16 cellular contexts compared by ENCODE assay signal in the genomic region with DNA sequence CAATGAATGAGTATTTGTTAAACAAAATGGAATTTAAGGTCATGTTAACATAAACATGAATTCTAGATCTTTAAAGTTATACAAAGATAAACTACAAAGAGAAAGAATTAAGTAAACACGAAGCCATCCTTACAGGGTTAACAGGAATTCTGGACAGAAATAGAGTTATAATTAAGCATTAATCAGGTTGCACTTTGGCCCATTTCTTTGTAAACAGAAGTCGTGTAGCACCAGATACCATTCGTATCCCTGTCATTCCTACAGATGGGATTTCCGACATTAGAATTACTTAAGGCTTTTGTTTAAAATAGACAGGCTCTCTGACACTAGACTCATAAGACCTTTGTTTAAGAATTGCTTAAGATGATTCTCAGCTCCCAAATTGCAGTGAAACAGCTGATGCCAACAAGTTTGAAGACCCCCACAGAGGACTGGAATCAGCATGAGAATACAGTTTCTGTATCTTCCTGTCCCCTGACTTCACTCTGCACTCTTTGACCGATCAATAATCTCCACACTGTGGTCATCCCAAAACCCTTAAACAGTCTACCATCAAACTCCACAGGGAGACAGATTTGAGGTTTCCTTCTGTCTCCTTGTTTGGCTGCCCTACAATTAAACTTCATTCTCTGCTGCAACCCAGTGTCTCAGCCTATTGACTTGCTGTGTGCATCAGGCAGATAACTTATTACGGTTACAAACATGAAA. TPM values are rescaled to one million over a fixed set of nuclear protein-coding genes. Genes with fewer than 3 reads are reported as not detected.
A peak's percentile ranks its signal among the peaks of the same experiment; 100 is the strongest.
DNase-seq lines count a peak whose midpoint lies in the region; ATAC-seq, FAIRE-seq and TF ChIP-seq lines count a peak whose summit lies in the region.
"Had no signal": no experiment of that assay in that cellular context is flagged by ENCODE, and none has a peak within 500 bp of the region (broad histone marks: within the 10 kb centered on the region; RNA-seq: fewer than 3 reads in every experiment).

No MANE protein-coding gene starts in this region.

- DNase-seq in IMR-90 (no peak), hepatocyte (ENCODE audit: low spot score) (no peak), HepG2 (ENCODE audit: low spot score) (no peak), small intestine (peak; percentile 51), Right ventricle myocardium superior (no peak), posterior vena cava (ENCODE audit: low spot score) (no peak)
- DNase-seq: ACHN; CD4-positive, CD25-positive, alpha-beta regulatory T cell; DMS53; GF-D8; HCEC 1CT; HFFc6 had no signal

- peaks cover 2% of the 10 kb centered on the region; the same call in 1 of the 2 replicates for H3K9me3 ChIP-seq in IMR-90 (ENCODE audit: control insufficient read depth, insufficient read depth, low read length)
- no peaks in the 10 kb centered on the region for H3K9me3 ChIP-seq in hepatocyte (ENCODE audit: low read depth)
- no peaks in the 10 kb centered on the region for H3K9me3 ChIP-seq in HepG2 (ENCODE audit: low read length)
- H3K9me3 ChIP-seq in small intestine (ENCODE audit: control insufficient read depth, low read depth): no peaks in the 10 kb centered on the region
- H3K9me3 ChIP-seq: BLaER1 treated with 17β-estradiol and CSF1 and Interleukin-3, amounts not matched to agents 10 nM and 100 nM had no signal

- H3K27me3 ChIP-seq in IMR-90 (ENCODE audit: control insufficient read depth, insufficient read depth, low read length): peaks cover 25% of the 10 kb centered on the region
- no peaks in the 10 kb centered on the region for H3K27me3 ChIP-seq in hepatocyte
- peaks cover 0 to 2% of the 10 kb centered on the region in 2 experiments; a peak in 1 of 5 replicates for H3K27me3 ChIP-seq in HepG2 (ENCODE audit: control insufficient read depth in 1 of 2, insufficient read depth in 2 of 2, low read length in 2 of 2)
- H3K27me3 ChIP-seq in small intestine (ENCODE audit: control insufficient read depth in 2 of 2, insufficient read depth in 2 of 2, low read length in 2 of 2): no peaks in the 10 kb centered on the region
- H3K27me3 ChIP-seq: BLaER1 treated with 17β-estradiol and CSF1 and Interleukin-3, amounts not matched to agents 10 nM and 100 nM had no signal

- H3K4me2 ChIP-seq in IMR-90 (ENCODE audit: low read depth, low read length) (no peak overlapping the region; the same call in 1 of the 2 replicates), hepatocyte (peak overlapping the region; percentile 15), HepG2 (ENCODE audit: low read depth, low read length) (peak overlapping the region; percentile 26; the same call in 1 of the 2 replicates)
- H3K4me2 ChIP-seq: BLaER1 treated with 17β-estradiol and CSF1 and Interleukin-3, amounts not matched to agents 10 nM and 100 nM had no signal

- H2AFZ ChIP-seq in IMR-90 (replicated peaks; ENCODE audit: low read length, poor library complexity) (no peak overlapping the region), hepatocyte (no peak overlapping the region), HepG2 (ENCODE audit: low read length) (no peak overlapping the region)

- H2AK9ac ChIP-seq in IMR-90 (replicated peaks; ENCODE audit: low read depth, low read length, poor library complexity): no peak overlapping the region

- BruUV-seq in IMR-90 (replicated peaks; lab: Mats Ljungman, UMichigan) (no TSS peak), HepG2 (replicated peaks; lab: Mats Ljungman, UMichigan) (no TSS peak)

- no peaks in the 10 kb centered on the region for H3K9me1 ChIP-seq in IMR-90 (ENCODE audit: insufficient read depth, low read length)

- H3K79me1 ChIP-seq in IMR-90 (ENCODE audit: low read depth in 1 of 2, low read length in 2 of 2): no peaks in the 10 kb centered on the region

- POLR2A ChIA-PET in IMR-90 (lab: Charles Lee; ENCODE audit: unreplicated experiment) (no interaction called here), HepG2 (lab: Yijun Ruan, JAX) (no interaction called here)

- H3K56ac ChIP-seq in IMR-90 (ENCODE audit: extremely low read depth, insufficient read depth, low read length): no peak overlapping the region

- H2BK15ac ChIP-seq in IMR-90 (ENCODE audit: low read depth, low read length): no peak overlapping the region

- no peak overlapping the region for H2BK120ac ChIP-seq in IMR-90 (ENCODE audit: low read depth, low read length)

- TF ChIP-seq RAD21 in IMR-90 (IDR thresholded peaks at IDR 0.05; ENCODE audit: low read length) (no peak), HepG2 (CRISPR knock-in tag; IDR thresholded peaks at IDR 0.05) (no peak)

- intact Hi-C loops in IMR-90 (cut with micrococcal nuclease): no loop called here
- intact Hi-C loops in HepG2 (cut with micrococcal nuclease; ENCODE audit: unreplicated experiment): no loop called here
- intact Hi-C loops in Right ventricle myocardium superior (cut with DNase I): no loop called here
- intact Hi-C loops in posterior vena cava (cut with DNase I): no loop called here

- H3K9ac ChIP-seq in IMR-90 (ENCODE audit: low read depth, low read length): no peak overlapping the region
- no peak overlapping the region for H3K9ac ChIP-seq in HepG2 (ENCODE audit: insufficient read depth, low read depth, low read length)
- H3K9ac ChIP-seq: BLaER1 treated with 17β-estradiol and CSF1 and Interleukin-3, amounts not matched to agents 10 nM and 100 nM had no signal

- no peak overlapping the region for H3K4me3 ChIP-seq in IMR-90 (ENCODE audit: insufficient read depth, low read depth, low read length)
- no peak overlapping the region for H3K4me3 ChIP-seq in hepatocyte
- no peak overlapping the region; a peak in 1 of 6 replicates for H3K4me3 ChIP-seq in HepG2 (replicated peaks in 1 of 3; ENCODE audit: insufficient read depth in 1 of 3, low read depth in 2 of 3, low read length in 3 of 3)
- no peak overlapping the region for H3K4me3 ChIP-seq in small intestine (ENCODE audit: low read depth in 1 of 2, low read length in 2 of 2)
- H3K4me3 ChIP-seq: BLaER1 treated with 17β-estradiol and CSF1 and Interleukin-3, amounts not matched to agents 10 nM and 100 nM had no signal

- H3K4me1 ChIP-seq in IMR-90 (ENCODE audit: control insufficient read depth, insufficient read depth, low read length) (no peaks in the 10 kb centered on the region), hepatocyte (ENCODE audit: insufficient read depth) (peaks cover 25% of the 10 kb centered on the region), HepG2 (ENCODE audit: insufficient read depth, low read length) (peaks cover 22% of the 10 kb centered on the region), small intestine (ENCODE audit: control insufficient read depth in 2 of 2, insufficient read depth in 1 of 2, low read depth in 1 of 2, low read length in 1 of 2) (no peaks in the 10 kb centered on the region)
- H3K4me1 ChIP-seq: BLaER1 treated with 17β-estradiol and CSF1 and Interleukin-3, amounts not matched to agents 10 nM and 100 nM had no signal

- H2AK5ac ChIP-seq in IMR-90 (ENCODE audit: low read depth, low read length): no peak overlapping the region

- TF ChIP-seq EP300 in HepG2 (IDR thresholded peaks at IDR 0.05; ENCODE audit: low read depth in 2 of 2, low read length in 2 of 2): no peak
- TF ChIP-seq EP300 in HepG2 (CRISPR knock-in tag; IDR thresholded peaks at IDR 0.05; ENCODE audit: borderline replicate concordance): no peak

- no peaks in the 10 kb centered on the region for H3K9me2 ChIP-seq in hepatocyte (replicated peaks; ENCODE audit: insufficient read depth)

- H3K79me2 ChIP-seq in hepatocyte (no peaks in the 10 kb centered on the region), HepG2 (ENCODE audit: insufficient read depth, low read length) (no peaks in the 10 kb centered on the region)

- no peak overlapping the region for H3K14ac ChIP-seq in IMR-90 (replicated peaks; ENCODE audit: low read depth, low read length)

- H3K36me3 ChIP-seq in IMR-90 (ENCODE audit: control insufficient read depth, insufficient read depth, low read length) (no peaks in the 10 kb centered on the region), hepatocyte (replicated peaks; ENCODE audit: insufficient read depth, low read depth) (no peaks in the 10 kb centered on the region), HepG2 (replicated peaks in 1 of 2; ENCODE audit: control insufficient read depth in 1 of 2, insufficient read depth in 2 of 2, low read length in 2 of 2) (no peaks in the 10 kb centered on the region), small intestine (ENCODE audit: control insufficient read depth in 2 of 2, insufficient read depth in 2 of 2, low read length in 2 of 2) (no peaks in the 10 kb centered on the region)
- H3K36me3 ChIP-seq: BLaER1 treated with 17β-estradiol and CSF1 and Interleukin-3, amounts not matched to agents 10 nM and 100 nM had no signal

- 0% methylated on average over 1 of the region's 6 CpGs; no CpG with 5 or more reads in 1 of the 2 experiments for WGBS in IMR-90 (ENCODE audit: extremely low coverage in 2 of 2, insufficient read length in 1 of 2), 2 experiments
- WGBS in hepatocyte (ENCODE audit: low lambda C conversion rate, missing lambda C conversion rate): 45% methylated on average over 6 of the region's 6 CpGs
- 14% methylated on average over 6 of the region's 6 CpGs for WGBS in HepG2 (ENCODE audit: low lambda C conversion rate)
- WGBS in small intestine, 3 donors: 23 to 42% (median 38%) methylated on average over 6 of the region's 6 CpGs

- ATAC-seq in IMR-90 (ENCODE audit: low read depth): peak; percentile 53
- peak; percentile 39; the same call in 1 of the 3 replicates for ATAC-seq in HepG2
- no peak for ATAC-seq in GM18502 (IDR thresholded peaks at IDR 0.05; ENCODE audit: poor library complexity, unreplicated experiment)
- no peak for ATAC-seq in Right ventricle myocardium superior (ENCODE audit: poor library complexity)

- in situ Hi-C loops in IMR-90 (cut with MboI; ENCODE audit: low sequenced_read_pairs): no loop called here
- in situ Hi-C loops in HepG2 (cut with HindIII; ENCODE audit: extremely low pct_ligation_motif_present, low pct_unique_long_range_greater_than_20kb): no loop called here

- no peak overlapping the region for H3K18ac ChIP-seq in IMR-90 (ENCODE audit: low read depth, low read length)

- FAIRE-seq in HepG2 (lab: Jason Lieb, UNC) (no peak), small intestine (lab: Jason Lieb, UNC) (no peak)

- no peak overlapping the region for H2BK20ac ChIP-seq in IMR-90 (ENCODE audit: low read depth, low read length)

- H3K23ac ChIP-seq in IMR-90 (ENCODE audit: low read depth, low read length): no peak overlapping the region

- H3K27ac ChIP-seq in IMR-90 (ENCODE audit: insufficient read depth, low read length) (no peak overlapping the region), hepatocyte (no peak overlapping the region), HepG2 (ENCODE audit: extremely low read length, insufficient read depth, low read length) (no peak overlapping the region), small intestine (ENCODE audit: low read depth in 1 of 2, low read length in 1 of 2) (no peak overlapping the region)
- H3K27ac ChIP-seq: BLaER1 treated with 17β-estradiol and CSF1 and Interleukin-3, amounts not matched to agents 10 nM and 100 nM; HL-60 had no signal

- CTCF ChIA-PET in IMR-90 (lab: Yijun Ruan, JAX): interaction anchor here (0.6 kb wide), 1 partner anchor 23 kb away, joined by 3 read pairs; no protein-coding TSS in a partner anchor
- CTCF ChIA-PET in HepG2 (lab: Yijun Ruan, JAX; ENCODE audit: low intra/inter-chr PET ratio, low total read pairs): no interaction called here

- no peak overlapping the region for H4K8ac ChIP-seq in IMR-90 (ENCODE audit: low read depth in 2 of 2, low read length in 2 of 2)

- H4K20me1 ChIP-seq in IMR-90 (ENCODE audit: insufficient read depth, low read length): no peaks in the 10 kb centered on the region
- no peaks in the 10 kb centered on the region for H4K20me1 ChIP-seq in hepatocyte (ENCODE audit: insufficient read depth, poor library complexity, severe bottlenecking)
- no peaks in the 10 kb centered on the region for H4K20me1 ChIP-seq in HepG2 (ENCODE audit: insufficient read depth, low read length)
- H4K20me1 ChIP-seq: BLaER1 treated with 17β-estradiol and CSF1 and Interleukin-3, amounts not matched to agents 10 nM and 100 nM had no signal

- H3K4ac ChIP-seq in IMR-90 (ENCODE audit: low read depth, low read length): no peak overlapping the region

- TF ChIP-seq POLR2A in IMR-90 (IDR thresholded peaks at IDR 0.05; ENCODE audit: low read depth, low read length): no peak
- no peak for TF ChIP-seq POLR2A in HepG2 (IDR thresholded peaks at IDR 0.05; ENCODE audit: insufficient read depth in 1 of 2, low read depth in 2 of 2, low read length in 2 of 2)

- dilution Hi-C loops in IMR-90 (cut with HindIII; ENCODE audit: low sequenced_read_pairs, unreplicated experiment): no loop called here

- TF ChIP-seq CTCF in IMR-90 (conservative IDR thresholded peaks at IDR 0.05; ENCODE audit: low read depth, low read length): no peak
- TF ChIP-seq CTCF in hepatocyte (IDR thresholded peaks at IDR 0.05; ENCODE audit: poor library complexity): no peak
- no peak for TF ChIP-seq CTCF in HepG2 (CRISPR knock-in tag; IDR thresholded peaks at IDR 0.05)

- H2BK5ac ChIP-seq in IMR-90 (ENCODE audit: low read depth, low read length, poor library complexity, severe bottlenecking): no peak overlapping the region

- H4K5ac ChIP-seq in IMR-90 (ENCODE audit: low read depth, low read length): no peak overlapping the region

- no peak overlapping the region for H4K91ac ChIP-seq in IMR-90 (ENCODE audit: insufficient read depth, low read depth, low read length)

RNA-seq across cellular contexts. Expression of a gene that starts 22.3 kb away (rescaled TPM):
- total RNA-seq in IMR-90 (2012; rRNA removed) (under 0.01 and 0.36 TPM in 2 replicates), hepatocyte (4.0 and 4.5 TPM in 2 replicates), HepG2 (2016; rRNA removed; fragmentation: Illumina TruSeq; extraction: Trizol) (0.11 and 0.42 TPM in 2 replicates), Right ventricle myocardium superior (19.4 TPM), posterior vena cava (1 to 10 TPM; 6.9 to 9.7 TPM)
- polyA plus RNA-seq in IMR-90 (2012; rRNA removed) (0.09 and 0.10 TPM in 2 replicates), hepatocyte (1.9 and 3.3 TPM in 2 replicates), HepG2 (2011; rRNA removed) (0.24 and 0.33 TPM in 2 replicates), small intestine (1 to 10 TPM in 2 of 3 donors, under 1 TPM in 1; 0.45 to 6.2 (median 1.6) TPM)
- 0.03 TPM in 2 replicates for polyA plus RNA-seq in IMR-90 (2012; cell fraction: cytosol; rRNA removed)
- polyA plus RNA-seq in IMR-90 (2012; cell fraction: nucleus; rRNA removed; ENCODE audit: low replicate concordance): 0.02 and 0.03 TPM in 2 replicates
- not detected in 2 replicates for total RNA-seq in HepG2 (2016; cell fraction: cytosol; rRNA removed; fragmentation: Illumina TruSeq; extraction: Trizol; ENCODE audit: low read depth)
- 0.19 and 0.32 TPM in 2 replicates for total RNA-seq in HepG2 (2016; cell fraction: insoluble cytoplasmic fraction; rRNA removed; fragmentation: Illumina TruSeq; extraction: Trizol)
- 0.12 and 0.14 TPM in 2 replicates for total RNA-seq in HepG2 (2016; cell fraction: membrane; rRNA removed; fragmentation: Illumina TruSeq; extraction: Trizol)
- 0.47 and 0.84 TPM in 2 replicates for total RNA-seq in HepG2 (2016; cell fraction: nucleus; rRNA removed; fragmentation: Illumina TruSeq; extraction: Trizol)
- polyA plus RNA-seq in HepG2 (2011; cell fraction: cytosol; rRNA removed): 0.21 and 0.37 TPM in 2 replicates
- polyA plus RNA-seq in HepG2 (2011; cell fraction: nucleus; rRNA removed): 0.05 and 0.16 TPM in 2 replicates
- polyA plus RNA-seq in HepG2 (2012): 0.20 and 0.62 TPM in 2 replicates
- 0.02 and 0.05 TPM in 2 replicates for polyA plus RNA-seq in HepG2 (2016; cell fraction: cytosol; fragmentation: Illumina TruSeq; extraction: Trizol; ENCODE audit: low read depth)
- 0.15 and 0.23 TPM in 2 replicates for polyA plus RNA-seq in HepG2 (2016; cell fraction: insoluble cytoplasmic fraction; fragmentation: Illumina TruSeq; extraction: Trizol; ENCODE audit: low read depth)
- 0.05 TPM in 1 of 2 replicates, not detected in the other for polyA plus RNA-seq in HepG2 (2016; cell fraction: membrane; fragmentation: Illumina TruSeq; extraction: Trizol; ENCODE audit: low read depth)
- polyA plus RNA-seq in HepG2 (2016; cell fraction: nucleus; fragmentation: Illumina TruSeq; extraction: Trizol; ENCODE audit: insufficient read depth, low read depth): 0.36 and 0.57 TPM in 2 replicates
- polyA minus RNA-seq in HepG2 (2011; rRNA and poly(A)+ RNA removed; ENCODE audit: low replicate concordance): 0.28 TPM in 1 of 2 replicates, not detected in the other
- polyA minus RNA-seq in HepG2 (2011; cell fraction: cytosol; rRNA and poly(A)+ RNA removed): 0.26 TPM in 1 of 2 replicates, not detected in the other
- polyA minus RNA-seq in HepG2 (2011; cell fraction: nucleus; rRNA and poly(A)+ RNA removed): 0.13 and 0.37 TPM in 2 replicates
- total RNA-seq: CD4-positive, CD25-positive, alpha-beta regulatory T cell; HFFc6 had no signal
- polyA plus RNA-seq: IgD-negative memory B cell had no signal

Comparison
In these comparisons a context has a peak if more than half of its experiments do, and no peak if none do; other contexts are left out.
1. ATAC-seq: peak in IMR-90 (single experiment) and HepG2 (single experiment); none in GM18502 (single experiment) and Right ventricle myocardium superior (single experiment).